Comparison of ENCODE assay signal across 5 cellular contexts in genomic region chr1:63506782-63507181, GRCh38.
"Had no signal": no experiment of that assay in that cellular context is flagged by ENCODE, and none has a peak within 500 bp of the region (broad histone marks: within the 10 kb centered on the region; RNA-seq: fewer than 3 reads in every experiment).

No MANE protein-coding gene starts in this region.

- DNase-seq: IMR-90, KBM-7 had no signal

- ATAC-seq: HepG2 had no signal

- FAIRE-seq: HepG2, HTR-8/SVneo had no signal

- H3K27ac ChIP-seq: HL-60 had no signal
